21 cellular contexts compared by ENCODE assay signal in the genomic region with DNA sequence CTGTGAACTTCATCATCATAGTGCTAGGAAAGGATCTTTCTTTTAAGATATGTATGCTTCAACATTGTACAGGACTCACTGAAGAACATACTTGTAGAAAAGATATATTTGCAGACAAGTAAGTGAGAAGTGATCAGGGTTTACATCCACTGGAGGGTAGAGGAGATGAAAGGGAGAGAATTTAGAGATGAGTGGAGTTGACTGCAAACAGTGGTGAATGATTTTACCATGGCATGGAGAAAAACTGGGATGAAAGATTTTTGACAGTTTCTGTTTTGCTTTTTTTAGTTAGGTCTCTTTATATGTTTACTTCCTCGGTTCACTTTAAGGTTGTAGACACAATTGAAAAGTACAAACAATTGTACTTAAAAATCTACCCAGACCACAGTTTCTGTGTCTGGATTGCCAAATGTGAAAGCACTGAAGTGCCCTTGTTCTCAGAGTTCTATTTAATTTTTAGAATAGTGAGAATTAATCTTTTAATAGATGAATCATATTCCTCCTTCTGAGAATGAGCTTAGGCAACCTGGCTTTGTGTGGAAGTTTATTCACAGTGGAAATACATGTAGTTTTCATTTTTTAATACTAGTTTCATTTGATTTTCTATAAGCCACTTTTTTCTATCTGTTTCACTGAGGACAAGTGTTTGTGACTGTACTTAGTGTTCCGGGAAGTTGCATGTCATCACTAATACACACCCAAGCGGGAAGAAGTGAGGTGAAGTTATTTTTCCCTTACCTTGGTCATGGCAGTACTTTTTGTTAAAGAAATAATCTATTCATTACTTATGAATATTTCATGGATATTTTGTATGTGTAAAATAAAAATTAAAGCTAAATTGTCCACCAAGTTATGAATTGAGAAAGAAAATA. TPM values are rescaled to one million over a fixed set of nuclear protein-coding genes. Genes with fewer than 3 reads are reported as not detected.
A peak's percentile ranks its signal among the peaks of the same experiment; 100 is the strongest.
DNase-seq lines count a peak whose midpoint lies in the region; ATAC-seq and TF ChIP-seq lines count a peak whose summit lies in the region.
"Had no signal": no experiment of that assay in that cellular context is flagged by ENCODE, and none has a peak within 500 bp of the region (broad histone marks: within the 10 kb centered on the region; RNA-seq: fewer than 3 reads in every experiment).

No MANE protein-coding gene starts in this region.

- H3K36me3 ChIP-seq in CD8-positive, alpha-beta memory T cell (ENCODE audit: insufficient read depth, low read length), result no peaks in the 10 kb centered on the region
- H3K36me3 ChIP-seq in KMS-11 (ENCODE audit: insufficient read depth), result no peaks in the 10 kb centered on the region
- H3K36me3 ChIP-seq in naive thymus-derived CD4-positive, alpha-beta T cell (ENCODE audit: control insufficient read depth in 2 of 3, insufficient read depth in 3 of 3, low read length in 3 of 3), result no peaks in the 10 kb centered on the region

- peaks cover 61% of the 10 kb centered on the region for H3K4me1 ChIP-seq in CD8-positive, alpha-beta memory T cell (ENCODE audit: insufficient read depth, low read length)
- peaks cover 51% of the 10 kb centered on the region for H3K4me1 ChIP-seq in KMS-11 (ENCODE audit: low read depth, poor library complexity, severe bottlenecking)
- peaks cover 38 to 53% of the 10 kb centered on the region in 2 donors for H3K4me1 ChIP-seq in naive thymus-derived CD4-positive, alpha-beta T cell (ENCODE audit: control insufficient read depth in 2 of 2, insufficient read depth in 2 of 2, low read length in 2 of 2)

- H3K9me3 ChIP-seq in CD8-positive, alpha-beta memory T cell (ENCODE audit: low read length), result no peaks in the 10 kb centered on the region
- no peaks in the 10 kb centered on the region for H3K9me3 ChIP-seq in naive thymus-derived CD4-positive, alpha-beta T cell (ENCODE audit: control insufficient read depth in 2 of 3, low read length in 3 of 3)

- no peak overlapping the region for H3K9ac ChIP-seq in KMS-11

- peak overlapping the region; percentile 17; the same call in 1 of the 2 replicates for H2AFZ ChIP-seq in KMS-11 (ENCODE audit: low read depth)

- intact Hi-C loops in naive thymus-derived CD4-positive, alpha-beta T cell (cut with micrococcal nuclease), result loop anchor here (5.0 to 10.0 kb wide), 7 partner anchors 602 to 1960 kb away; partner anchors contain the start of genes SELENOT (in 2 of the 2), EIF2A (in 1 of the 2), MBNL1 (in 1 of the 2) and RAP2B (in 1 of the 2)
- intact Hi-C loops in cardiac septum (cut with DNase I), result no loop called here

- peak overlapping the region; percentile 30 for H3K4me3 ChIP-seq in CD8-positive, alpha-beta memory T cell (ENCODE audit: low read length)
- H3K4me3 ChIP-seq in KMS-11 (IDR thresholded peaks at IDR 0.05; ENCODE audit: insufficient read depth, low read depth, low read length), result no peak overlapping the region
- peak overlapping the region; percentile 24 for H3K4me3 ChIP-seq in naive thymus-derived CD4-positive, alpha-beta T cell (ENCODE audit: low read length)

- peak overlapping the region; percentile 34 for H3K4me2 ChIP-seq in KMS-11

- H3K9me3 Mint-ChIP-seq in CD8-positive, alpha-beta memory T cell, result no peaks in the 10 kb centered on the region
- peaks cover 0 to 2% of the 10 kb centered on the region in 2 donors for H3K9me3 Mint-ChIP-seq in activated naive CD4-positive, alpha-beta T cell treated with anti-CD3 and anti-CD28 coated beads, Interleukin-2, amount 50 U/mL, for 72 hours
- peaks cover 0 to 2% (median 0%) of the 10 kb centered on the region in 11 donors for H3K9me3 Mint-ChIP-seq in naive thymus-derived CD4-positive, alpha-beta T cell
- H3K9me3 Mint-ChIP-seq: neural crest cell; stimulated activated memory B cell treated with anti-CD40 and anti-IgM and Interleukin-4, amounts not matched to agents 10 μg/mL and 1 μg/mL and 100 μg/mL, for 72 hours; type B pancreatic cell had no signal

- POLR2A ChIA-PET in CD8-positive, alpha-beta memory T cell (lab: Charles Lee), result interaction anchor here (1.0 kb wide), 1 partner anchor 22 kb away, joined by 3 read pairs; no protein-coding TSS in a partner anchor
- POLR2A ChIA-PET in naive thymus-derived CD4-positive, alpha-beta T cell (lab: Charles Lee), result interaction anchor here (1.2 kb wide), 1 partner anchor 33 kb away, joined by 8 read pairs; no protein-coding TSS in a partner anchor

- H3K27me3 ChIP-seq in CD8-positive, alpha-beta memory T cell (ENCODE audit: insufficient read depth, low read length, poor library complexity, severe bottlenecking), result no peaks in the 10 kb centered on the region
- H3K27me3 ChIP-seq in KMS-11 (ENCODE audit: insufficient read depth, low read depth), result no peaks in the 10 kb centered on the region
- no peaks in the 10 kb centered on the region for H3K27me3 ChIP-seq in naive thymus-derived CD4-positive, alpha-beta T cell (ENCODE audit: control insufficient read depth in 2 of 2, insufficient read depth in 2 of 2, low read length in 2 of 2)

- H3K4me3 Mint-ChIP-seq in CD8-positive, alpha-beta memory T cell, result peak overlapping the region; percentile 37 to 83 (median 75)
- H3K4me3 Mint-ChIP-seq in naive thymus-derived CD4-positive, alpha-beta T cell, result peak overlapping the region; percentile 22 to 89 (median 78)
- H3K4me3 Mint-ChIP-seq: neural crest cell; stimulated activated memory B cell treated with anti-CD40 and anti-IgM and Interleukin-4, amounts not matched to agents 10 μg/mL and 1 μg/mL and 100 μg/mL, for 72 hours; type B pancreatic cell had no signal

- peak overlapping the region; percentile 78 to 94 (median 90) for H3K27ac Mint-ChIP-seq in CD8-positive, alpha-beta memory T cell
- peak overlapping the region; percentile 98 for H3K27ac Mint-ChIP-seq in activated naive CD4-positive, alpha-beta T cell treated with anti-CD3 and anti-CD28 coated beads, Interleukin-2, amount 50 U/mL, for 72 hours
- H3K27ac Mint-ChIP-seq in naive thymus-derived CD4-positive, alpha-beta T cell, result peak overlapping the region; percentile 76 to 96 (median 93)
- H3K27ac Mint-ChIP-seq: stimulated activated memory B cell treated with anti-CD40 and anti-IgM and Interleukin-4, amounts not matched to agents 10 μg/mL and 1 μg/mL and 100 μg/mL, for 72 hours; type B pancreatic cell had no signal

- peak; percentile 31 to 43 for ATAC-seq in activated naive CD4-positive, alpha-beta T cell treated with anti-CD3 and anti-CD28 coated beads, Interleukin-2, amount 50 U/mL, for 72 hours
- ATAC-seq in naive thymus-derived CD4-positive, alpha-beta T cell, result no peak
- no peak for ATAC-seq in HG03039 (IDR thresholded peaks at IDR 0.05; ENCODE audit: unreplicated experiment)
- no peak for ATAC-seq in HG02840 (IDR thresholded peaks at IDR 0.05; ENCODE audit: low FRiP score, unreplicated experiment)
- ATAC-seq: stimulated activated memory B cell treated with anti-CD40 and anti-IgM and Interleukin-4, amounts not matched to agents 10 μg/mL and 1 μg/mL and 100 μg/mL, for 72 hours had no signal

- CTCF ChIA-PET in CD8-positive, alpha-beta memory T cell (lab: Charles Lee), result interaction anchor here (0.8 to 1.4 kb wide), 3 partner anchors 20 to 36 kb away, joined by 4 read pairs; no protein-coding TSS in a partner anchor
- CTCF ChIA-PET in naive thymus-derived CD4-positive, alpha-beta T cell (lab: Charles Lee), result interaction anchor here (1.1 kb wide), 1 partner anchor 37 kb away, joined by 4 read pairs; no protein-coding TSS in a partner anchor

- peaks cover 62 to 82% (median 76%) of the 10 kb centered on the region in 3 donors for H3K4me1 Mint-ChIP-seq in CD8-positive, alpha-beta memory T cell
- peaks cover 36 to 83% (median 72%) of the 10 kb centered on the region in 7 donors for H3K4me1 Mint-ChIP-seq in naive thymus-derived CD4-positive, alpha-beta T cell

- peak overlapping the region; percentile 12 for H3K27ac ChIP-seq in CD8-positive, alpha-beta memory T cell (ENCODE audit: low read depth, low read length)
- H3K27ac ChIP-seq in KMS-11, result peak overlapping the region; percentile 39; the same call in 1 of the 2 replicates
- peak overlapping the region; percentile 70 for H3K27ac ChIP-seq in naive thymus-derived CD4-positive, alpha-beta T cell (ENCODE audit: low read depth, low read length)

- no peaks in the 10 kb centered on the region for H4K20me1 ChIP-seq in KMS-11 (ENCODE audit: insufficient read depth)

- H3K27me3 Mint-ChIP-seq in CD8-positive, alpha-beta memory T cell, result no peaks in the 10 kb centered on the region
- no peaks in the 10 kb centered on the region for H3K27me3 Mint-ChIP-seq in naive thymus-derived CD4-positive, alpha-beta T cell
- H3K27me3 Mint-ChIP-seq: type B pancreatic cell had no signal

- no peak for TF ChIP-seq CTCF in KMS-11 (conservative IDR thresholded peaks at IDR 0.05; ENCODE audit: low read depth, low read length)

- no peaks in the 10 kb centered on the region for H3K79me2 ChIP-seq in KMS-11 (ENCODE audit: insufficient read depth, low read depth)

- H3K36me3 Mint-ChIP-seq in CD8-positive, alpha-beta memory T cell, result peaks cover 2 to 31% (median 16%) of the 10 kb centered on the region in 3 donors
- peaks cover 20 to 27% of the 10 kb centered on the region in 2 donors for H3K36me3 Mint-ChIP-seq in activated naive CD4-positive, alpha-beta T cell treated with anti-CD3 and anti-CD28 coated beads, Interleukin-2, amount 50 U/mL, for 72 hours
- H3K36me3 Mint-ChIP-seq in naive thymus-derived CD4-positive, alpha-beta T cell, result peaks cover under 1 to 31% (median under 1%) of the 10 kb centered on the region in 5 donors
- H3K36me3 Mint-ChIP-seq: stimulated activated memory B cell treated with anti-CD40 and anti-IgM and Interleukin-4, amounts not matched to agents 10 μg/mL and 1 μg/mL and 100 μg/mL, for 72 hours; type B pancreatic cell had no signal

- DNase-seq in CD8-positive, alpha-beta memory T cell, result no peak
- no peak for DNase-seq in activated naive CD4-positive, alpha-beta T cell treated with anti-CD3 and anti-CD28 coated beads, Interleukin-2, amount 50 U/mL, for 72 hours (ENCODE audit: low spot score in 2 of 2)
- peak in 1 of 9 donors; percentile 29 for DNase-seq in naive thymus-derived CD4-positive, alpha-beta T cell
- DNase-seq in NOMO-1 (lab: John Stamatoyannopoulos, UW; ENCODE audit: unreplicated experiment in 2 of 2) (no peak), cardiac septum (ENCODE audit: low spot score) (no peak)
- DNase-seq: central memory CD4-positive, alpha-beta T cell; DMS153; effector CD8-positive, alpha-beta T cell; mesenchymal stem cell; MV-4-11; NCI-H2029; NCI-H510A had no signal

RNA-seq across cellular contexts. Expression of gene GPR171, which starts 1.8 kb away (rescaled TPM):
- total RNA-seq in CD8-positive, alpha-beta memory T cell, result 100 to 1,000 TPM; 179 to 188 TPM
- 264 TPM for polyA plus RNA-seq in CD8-positive, alpha-beta memory T cell
- total RNA-seq in activated naive CD4-positive, alpha-beta T cell treated with anti-CD3 and anti-CD28 coated beads, Interleukin-2, amount 50 U/mL, for 72 hours, result 100 to 1,000 TPM in 1 of 2 donors, 10 to 100 TPM in 1; 31.2 to 113 TPM
- total RNA-seq in naive thymus-derived CD4-positive, alpha-beta T cell, result 100 to 1,000 TPM in 1 of 5 experiments, 10 to 100 TPM in 4; 16.0 to 251 (median 63.4) TPM
- 100 to 1,000 TPM in 1 of 2 donors, 10 to 100 TPM in 1; 65.5 to 162 TPM for polyA plus RNA-seq in naive thymus-derived CD4-positive, alpha-beta T cell
- 0.32 TPM for total RNA-seq in cardiac septum
- total RNA-seq: H1, neural crest cell, SK-MEL-5 had no signal
- polyA plus RNA-seq: BJ, H1 had no signal

Comparison
In these comparisons a context has a peak if more than half of its experiments do, and no peak if none do; other contexts are left out.
1. H3K27ac ChIP-seq: peak in every context shown above with its lines; median percentile 70 in naive thymus-derived CD4-positive, alpha-beta T cell; 39 in KMS-11; 12 in CD8-positive, alpha-beta memory T cell.
2. ATAC-seq: peak in activated naive CD4-positive, alpha-beta T cell treated with anti-CD3 and anti-CD28 coated beads, Interleukin-2, amount 50 U/mL, for 72 hours (2 of 2); none in naive thymus-derived CD4-positive, alpha-beta T cell (single experiment), HG03039 (single experiment) and HG02840 (single experiment).
3. RNA of gene GPR171, which starts 1.8 kb away (total RNA-seq): 179 to 188 TPM in CD8-positive, alpha-beta memory T cell, 31.2 to 113 TPM in activated naive CD4-positive, alpha-beta T cell treated with anti-CD3 and anti-CD28 coated beads, Interleukin-2, amount 50 U/mL, for 72 hours and 16.0 to 251 TPM in naive thymus-derived CD4-positive, alpha-beta T cell; 0.32 TPM in cardiac septum (single experiment); every median in the first group is over 10 times any median in the second.
4. Peak in every context shown above with its lines, with median percentiles within 50 percentile points of each other: H3K27ac Mint-ChIP-seq.